Comparison of ENCODE assay signal across 1 cellular context in the genomic region with DNA sequence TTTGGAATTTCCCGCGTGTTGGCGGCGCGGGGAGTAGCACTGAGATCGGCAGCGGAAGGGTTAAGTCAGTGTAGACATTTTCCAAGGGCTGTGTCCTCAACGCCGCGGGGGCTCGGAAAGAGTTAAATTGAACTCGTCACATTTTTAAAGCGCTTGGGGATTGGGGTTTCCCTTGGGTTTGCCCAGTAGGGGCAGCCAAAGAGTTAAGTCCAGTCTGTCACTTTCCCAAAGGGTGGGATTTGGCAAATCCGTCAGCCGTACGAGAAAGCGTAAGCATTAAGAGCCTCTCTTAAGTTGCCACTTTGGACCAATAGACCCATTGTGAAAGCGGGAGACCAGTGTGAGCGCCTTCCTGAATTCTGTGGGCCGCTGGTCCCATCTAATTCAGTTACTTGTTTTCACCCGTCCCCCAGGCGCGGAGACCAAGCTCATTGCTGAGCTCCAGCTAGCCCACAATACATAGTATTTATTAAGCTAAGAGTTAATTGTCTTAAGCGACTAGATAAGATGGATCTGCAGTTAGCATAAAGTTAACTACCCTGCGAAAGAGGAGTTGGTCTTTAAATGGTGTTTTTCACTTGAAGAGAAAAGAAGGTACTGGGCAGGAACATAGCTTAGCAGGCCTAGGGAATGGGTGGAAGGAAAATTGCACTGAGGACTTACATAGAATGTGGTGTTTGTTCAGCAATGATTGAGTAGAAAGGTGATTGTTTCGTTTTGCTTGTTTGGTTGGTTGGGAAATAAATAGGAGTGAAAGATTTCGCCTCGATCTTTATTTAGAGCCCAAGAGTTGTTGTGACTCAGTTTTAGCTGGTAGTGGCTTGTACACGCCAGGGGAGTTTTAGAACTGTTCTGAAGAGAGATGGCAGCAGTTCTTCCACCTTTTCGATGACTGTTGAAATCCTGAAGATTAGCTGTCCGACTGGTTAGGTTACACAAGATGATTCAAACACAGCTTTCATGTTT.
A peak's percentile ranks its signal among the peaks of the same experiment; 100 is the strongest.
TF ChIP-seq lines count a peak whose summit lies in the region.

No MANE protein-coding gene starts in this region.

TF ChIP-seq in K562, 482 proteins besides CTCF, POLR2A, EP300 and RAD21 (continued from another document and continues in another):
- TF ChIP-seq EHMT2 (IDR thresholded peaks at IDR 0.05) (peak; percentile 49; the same call in 1 of the 2 replicates), ZC3H4 (CRISPR knock-in tag; IDR thresholded peaks at IDR 0.05; ENCODE audit: borderline replicate concordance) (0 out of 2 replicates have a peak, but pooled peaks have one; percentile 51), BACH1 (tag; IDR thresholded peaks at IDR 0.05) (peak; percentile 33; the same call in 1 of the 2 replicates), E2F4 (CRISPR knock-in tag; IDR thresholded peaks at IDR 0.05; ENCODE audit: low read depth) (no peak), SIRT6 (IDR thresholded peaks at IDR 0.05; ENCODE audit: low read depth, low read length) (no peak), HOXB6 (CRISPR knock-in tag; IDR thresholded peaks at IDR 0.05; ENCODE audit: borderline replicate concordance) (no peak), SIN3A (IDR thresholded peaks at IDR 0.05; ENCODE audit: borderline replicate concordance in 2 of 2, control insufficient read depth in 1 of 2, low read depth in 2 of 2, low read length in 2 of 2) (peak in 1 of 2 experiments; percentile 53; a peak in 1 of 4 replicates), KLF16 (IDR thresholded peaks at IDR 0.05) (no peak), SMARCA5 (IDR thresholded peaks at IDR 0.05) (no peak), AFF1 (IDR thresholded peaks at IDR 0.05; ENCODE audit: low read depth in 1 of 2, partially characterized antibody in 2 of 2) (peak in 1 of 2 experiments; percentile 62), MAFG (tag; conservative IDR thresholded peaks at IDR 0.05) (no peak), FOXM1 (IDR thresholded peaks at IDR 0.05; ENCODE audit: low read depth) (no peak), FOXM1 (CRISPR knock-in tag; IDR thresholded peaks at IDR 0.05; ENCODE audit: low read depth) (0 out of 2 replicates have a peak, but pooled peaks have one; percentile 43), SRSF1 (IDR thresholded peaks at IDR 0.05; ENCODE audit: low read depth, low read length) (no peak), CREM (IDR thresholded peaks at IDR 0.05; ENCODE audit: low read depth) (peak; percentile 18; the same call in 1 of the 2 replicates), ZNF217 (CRISPR knock-in tag; IDR thresholded peaks at IDR 0.05) (no peak), FUS (optimal IDR thresholded peaks at IDR 0.05; ENCODE audit: low read depth, low read length) (no peak), MTA1 (IDR thresholded peaks at IDR 0.05; ENCODE audit: borderline replicate concordance) (no peak), SIN3B (IDR thresholded peaks at IDR 0.05; ENCODE audit: low read depth) (0 out of 2 replicates have a peak, but pooled peaks have one; percentile 10), NKRF (IDR thresholded peaks at IDR 0.05; ENCODE audit: borderline replicate concordance) (peak; percentile 24; the same call in 1 of the 2 replicates), SAFB (IDR thresholded peaks at IDR 0.05; ENCODE audit: borderline replicate concordance, low read depth, low read length) (peak; percentile 74), MLLT1 (IDR thresholded peaks at IDR 0.05) (peak; percentile 48 to 56; a peak in 3 of 4 replicates), STAT6 (CRISPR knock-in tag; IDR thresholded peaks at IDR 0.05) (0 out of 2 replicates have a peak, but pooled peaks have one; percentile 21), STAG1 (CRISPR knock-in tag; IDR thresholded peaks at IDR 0.05; ENCODE audit: borderline replicate concordance) (0 out of 2 replicates have a peak, but pooled peaks have one; percentile 3), CHD1 (IDR thresholded peaks at IDR 0.05; ENCODE audit: low read length) (peak; percentile 26), LARP7 (IDR thresholded peaks at IDR 0.05) (peak; percentile 88; the same call in 1 of the 2 replicates), SLC30A9 (CRISPR knock-in tag; IDR thresholded peaks at IDR 0.05) (no peak), CREB3L1 (IDR thresholded peaks at IDR 0.05; ENCODE audit: borderline replicate concordance, low read depth) (no peak), SMARCC2 (IDR thresholded peaks at IDR 0.05; ENCODE audit: low read depth) (0 out of 2 replicates have a peak, but pooled peaks have one; percentile 1), SRF (CRISPR knock-in tag; IDR thresholded peaks at IDR 0.05) (0 out of 4 replicates have a peak, but pooled peaks of 1 of the 2 experiments have one; percentile 11), E2F5 (CRISPR knock-in tag; IDR thresholded peaks at IDR 0.05) (peak; percentile 38; the same call in 1 of the 2 replicates)
- TF ChIP-seq, protein P1, sequence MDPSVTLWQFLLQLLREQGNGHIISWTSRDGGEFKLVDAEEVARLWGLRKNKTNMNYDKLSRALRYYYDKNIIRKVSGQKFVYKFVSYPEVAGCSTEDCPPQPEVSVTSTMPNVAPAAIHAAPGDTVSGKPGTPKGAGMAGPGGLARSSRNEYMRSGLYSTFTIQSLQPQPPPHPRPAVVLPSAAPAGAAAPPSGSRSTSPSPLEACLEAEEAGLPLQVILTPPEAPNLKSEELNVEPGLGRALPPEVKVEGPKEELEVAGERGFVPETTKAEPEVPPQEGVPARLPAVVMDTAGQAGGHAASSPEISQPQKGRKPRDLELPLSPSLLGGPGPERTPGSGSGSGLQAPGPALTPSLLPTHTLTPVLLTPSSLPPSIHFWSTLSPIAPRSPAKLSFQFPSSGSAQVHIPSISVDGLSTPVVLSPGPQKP (CRISPR knock-in tag; IDR thresholded peaks at IDR 0.05): no peak
- TF ChIP-seq, protein P2, sequence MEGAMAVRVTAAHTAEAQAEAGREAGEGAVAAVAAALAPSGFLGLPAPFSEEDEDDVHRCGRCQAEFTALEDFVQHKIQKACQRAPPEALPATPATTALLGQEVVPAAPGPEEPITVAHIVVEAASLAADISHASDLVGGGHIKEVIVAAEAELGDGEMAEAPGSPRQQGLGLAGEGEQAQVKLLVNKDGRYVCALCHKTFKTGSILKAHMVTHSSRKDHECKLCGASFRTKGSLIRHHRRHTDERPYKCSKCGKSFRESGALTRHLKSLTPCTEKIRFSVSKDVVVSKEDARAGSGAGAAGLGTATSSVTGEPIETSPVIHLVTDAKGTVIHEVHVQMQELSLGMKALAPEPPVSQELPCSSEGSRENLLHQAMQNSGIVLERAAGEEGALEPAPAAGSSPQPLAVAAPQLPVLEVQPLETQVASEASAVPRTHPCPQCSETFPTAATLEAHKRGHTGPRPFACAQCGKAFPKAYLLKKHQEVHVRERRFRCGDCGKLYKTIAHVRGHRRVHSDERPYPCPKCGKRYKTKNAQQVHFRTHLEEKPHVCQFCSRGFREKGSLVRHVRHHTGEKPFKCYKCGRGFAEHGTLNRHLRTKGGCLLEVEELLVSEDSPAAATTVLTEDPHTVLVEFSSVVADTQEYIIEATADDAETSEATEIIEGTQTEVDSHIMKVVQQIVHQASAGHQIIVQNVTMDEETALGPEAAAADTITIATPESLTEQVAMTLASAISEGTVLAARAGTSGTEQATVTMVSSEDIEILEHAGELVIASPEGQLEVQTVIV (CRISPR knock-in tag; IDR thresholded peaks at IDR 0.05; ENCODE audit: borderline replicate concordance): no peak
- TF ChIP-seq, protein P3, sequence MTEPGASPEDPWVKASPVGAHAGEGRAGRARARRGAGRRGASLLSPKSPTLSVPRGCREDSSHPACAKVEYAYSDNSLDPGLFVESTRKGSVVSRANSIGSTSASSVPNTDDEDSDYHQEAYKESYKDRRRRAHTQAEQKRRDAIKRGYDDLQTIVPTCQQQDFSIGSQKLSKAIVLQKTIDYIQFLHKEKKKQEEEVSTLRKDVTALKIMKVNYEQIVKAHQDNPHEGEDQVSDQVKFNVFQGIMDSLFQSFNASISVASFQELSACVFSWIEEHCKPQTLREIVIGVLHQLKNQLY (CRISPR knock-in tag; conservative IDR thresholded peaks at IDR 0.05): 0 out of 4 replicates have a peak, but pooled peaks of 1 of the 2 experiments have one; percentile 33
